Comparison of ENCODE assay signal across 3 cellular contexts in genomic region chr15:70503798-70504304, GRCh38.
A peak's percentile ranks its signal among the peaks of the same experiment; 100 is the strongest.
TF ChIP-seq lines count a peak whose summit lies in the region.

No MANE protein-coding gene starts in this region.

TF ChIP-seq in SK-N-SH, 30 proteins besides CTCF, POLR2A, EP300 and RAD21 (continued from another document and continues in another):
- TF ChIP-seq ZBTB33 (IDR thresholded peaks at IDR 0.05; ENCODE audit: borderline replicate concordance, low read depth) (no peak), YY1 (IDR thresholded peaks at IDR 0.05; ENCODE audit: low read depth) (no peak), RFX5 (IDR thresholded peaks at IDR 0.05; ENCODE audit: low read length) (no peak), JUND (IDR thresholded peaks at IDR 0.05) (no peak), FOXM1 (IDR thresholded peaks at IDR 0.05; ENCODE audit: low read depth) (no peak), SIN3A (IDR thresholded peaks at IDR 0.05; ENCODE audit: borderline replicate concordance, low read depth, low read length) (no peak), EZH2phosphoT487 (IDR thresholded peaks at IDR 0.05; ENCODE audit: borderline replicate concordance, low read depth) (no peak), GABPA (IDR thresholded peaks at IDR 0.05; ENCODE audit: low read depth) (no peak), RCOR1 (IDR thresholded peaks at IDR 0.05; ENCODE audit: low read length) (no peak)
- TF ChIP-seq, protein P1, sequence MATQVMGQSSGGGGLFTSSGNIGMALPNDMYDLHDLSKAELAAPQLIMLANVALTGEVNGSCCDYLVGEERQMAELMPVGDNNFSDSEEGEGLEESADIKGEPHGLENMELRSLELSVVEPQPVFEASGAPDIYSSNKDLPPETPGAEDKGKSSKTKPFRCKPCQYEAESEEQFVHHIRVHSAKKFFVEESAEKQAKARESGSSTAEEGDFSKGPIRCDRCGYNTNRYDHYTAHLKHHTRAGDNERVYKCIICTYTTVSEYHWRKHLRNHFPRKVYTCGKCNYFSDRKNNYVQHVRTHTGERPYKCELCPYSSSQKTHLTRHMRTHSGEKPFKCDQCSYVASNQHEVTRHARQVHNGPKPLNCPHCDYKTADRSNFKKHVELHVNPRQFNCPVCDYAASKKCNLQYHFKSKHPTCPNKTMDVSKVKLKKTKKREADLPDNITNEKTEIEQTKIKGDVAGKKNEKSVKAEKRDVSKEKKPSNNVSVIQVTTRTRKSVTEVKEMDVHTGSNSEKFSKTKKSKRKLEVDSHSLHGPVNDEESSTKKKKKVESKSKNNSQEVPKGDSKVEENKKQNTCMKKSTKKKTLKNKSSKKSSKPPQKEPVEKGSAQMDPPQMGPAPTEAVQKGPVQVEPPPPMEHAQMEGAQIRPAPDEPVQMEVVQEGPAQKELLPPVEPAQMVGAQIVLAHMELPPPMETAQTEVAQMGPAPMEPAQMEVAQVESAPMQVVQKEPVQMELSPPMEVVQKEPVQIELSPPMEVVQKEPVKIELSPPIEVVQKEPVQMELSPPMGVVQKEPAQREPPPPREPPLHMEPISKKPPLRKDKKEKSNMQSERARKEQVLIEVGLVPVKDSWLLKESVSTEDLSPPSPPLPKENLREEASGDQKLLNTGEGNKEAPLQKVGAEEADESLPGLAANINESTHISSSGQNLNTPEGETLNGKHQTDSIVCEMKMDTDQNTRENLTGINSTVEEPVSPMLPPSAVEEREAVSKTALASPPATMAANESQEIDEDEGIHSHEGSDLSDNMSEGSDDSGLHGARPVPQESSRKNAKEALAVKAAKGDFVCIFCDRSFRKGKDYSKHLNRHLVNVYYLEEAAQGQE (IDR thresholded peaks at IDR 0.05; ENCODE audit: low read depth, low read length) = no peak
- TF ChIP-seq, protein P2, sequence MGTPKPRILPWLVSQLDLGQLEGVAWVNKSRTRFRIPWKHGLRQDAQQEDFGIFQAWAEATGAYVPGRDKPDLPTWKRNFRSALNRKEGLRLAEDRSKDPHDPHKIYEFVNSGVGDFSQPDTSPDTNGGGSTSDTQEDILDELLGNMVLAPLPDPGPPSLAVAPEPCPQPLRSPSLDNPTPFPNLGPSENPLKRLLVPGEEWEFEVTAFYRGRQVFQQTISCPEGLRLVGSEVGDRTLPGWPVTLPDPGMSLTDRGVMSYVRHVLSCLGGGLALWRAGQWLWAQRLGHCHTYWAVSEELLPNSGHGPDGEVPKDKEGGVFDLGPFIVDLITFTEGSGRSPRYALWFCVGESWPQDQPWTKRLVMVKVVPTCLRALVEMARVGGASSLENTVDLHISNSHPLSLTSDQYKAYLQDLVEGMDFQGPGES (IDR thresholded peaks at IDR 0.05; ENCODE audit: low read depth, low read length) = no peak

TF ChIP-seq in SK-N-SH treated with all-trans-retinoic acid at 6 μM for 48 hours, 23 proteins besides CTCF, POLR2A, EP300 and RAD21 (continues in another document):
- TF ChIP-seq CSRNP3 (CRISPR knock-in tag; IDR thresholded peaks at IDR 0.05) = no peak
- TF ChIP-seq ZFP3 (CRISPR knock-in tag; IDR thresholded peaks at IDR 0.05) = no peak
- no peak for TF ChIP-seq CSDC2 (CRISPR knock-in tag; IDR thresholded peaks at IDR 0.05)
- TF ChIP-seq ESRRG (CRISPR knock-in tag; IDR thresholded peaks at IDR 0.05) = no peak
- no peak for TF ChIP-seq BACH2 (CRISPR knock-in tag; IDR thresholded peaks at IDR 0.05; ENCODE audit: borderline replicate concordance)
- no peak for TF ChIP-seq PPARA (CRISPR knock-in tag; IDR thresholded peaks at IDR 0.05; ENCODE audit: borderline replicate concordance)
- TF ChIP-seq ZFP30 (CRISPR knock-in tag; IDR thresholded peaks at IDR 0.05) = no peak
- no peak for TF ChIP-seq POU6F1 (CRISPR knock-in tag; IDR thresholded peaks at IDR 0.05; ENCODE audit: borderline replicate concordance, low read depth)
- no peak for TF ChIP-seq TOX (CRISPR knock-in tag; IDR thresholded peaks at IDR 0.05; ENCODE audit: borderline replicate concordance)
- TF ChIP-seq, protein P3, sequence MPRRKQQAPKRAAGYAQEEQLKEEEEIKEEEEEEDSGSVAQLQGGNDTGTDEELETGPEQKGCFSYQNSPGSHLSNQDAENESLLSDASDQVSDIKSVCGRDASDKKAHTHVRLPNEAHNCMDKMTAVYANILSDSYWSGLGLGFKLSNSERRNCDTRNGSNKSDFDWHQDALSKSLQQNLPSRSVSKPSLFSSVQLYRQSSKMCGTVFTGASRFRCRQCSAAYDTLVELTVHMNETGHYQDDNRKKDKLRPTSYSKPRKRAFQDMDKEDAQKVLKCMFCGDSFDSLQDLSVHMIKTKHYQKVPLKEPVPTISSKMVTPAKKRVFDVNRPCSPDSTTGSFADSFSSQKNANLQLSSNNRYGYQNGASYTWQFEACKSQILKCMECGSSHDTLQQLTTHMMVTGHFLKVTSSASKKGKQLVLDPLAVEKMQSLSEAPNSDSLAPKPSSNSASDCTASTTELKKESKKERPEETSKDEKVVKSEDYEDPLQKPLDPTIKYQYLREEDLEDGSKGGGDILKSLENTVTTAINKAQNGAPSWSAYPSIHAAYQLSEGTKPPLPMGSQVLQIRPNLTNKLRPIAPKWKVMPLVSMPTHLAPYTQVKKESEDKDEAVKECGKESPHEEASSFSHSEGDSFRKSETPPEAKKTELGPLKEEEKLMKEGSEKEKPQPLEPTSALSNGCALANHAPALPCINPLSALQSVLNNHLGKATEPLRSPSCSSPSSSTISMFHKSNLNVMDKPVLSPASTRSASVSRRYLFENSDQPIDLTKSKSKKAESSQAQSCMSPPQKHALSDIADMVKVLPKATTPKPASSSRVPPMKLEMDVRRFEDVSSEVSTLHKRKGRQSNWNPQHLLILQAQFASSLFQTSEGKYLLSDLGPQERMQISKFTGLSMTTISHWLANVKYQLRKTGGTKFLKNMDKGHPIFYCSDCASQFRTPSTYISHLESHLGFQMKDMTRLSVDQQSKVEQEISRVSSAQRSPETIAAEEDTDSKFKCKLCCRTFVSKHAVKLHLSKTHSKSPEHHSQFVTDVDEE (CRISPR knock-in tag; IDR thresholded peaks at IDR 0.05) = no peak
- TF ChIP-seq RARB (CRISPR knock-in tag; IDR thresholded peaks at IDR 0.05) = no peak
- no peak for TF ChIP-seq ZNF8 (CRISPR knock-in tag; IDR thresholded peaks at IDR 0.05)
- TF ChIP-seq ZC3H10 (CRISPR knock-in tag; IDR thresholded peaks at IDR 0.05) = no peak
- no peak for TF ChIP-seq ISL1 (CRISPR knock-in tag; IDR thresholded peaks at IDR 0.05)
- no peak for TF ChIP-seq SNAI2 (CRISPR knock-in tag; IDR thresholded peaks at IDR 0.05)
- TF ChIP-seq ZNF565 (CRISPR knock-in tag; conservative IDR thresholded peaks at IDR 0.05; ENCODE audit: low read depth) = no peak
- no peak for TF ChIP-seq OSR1 (CRISPR knock-in tag; IDR thresholded peaks at IDR 0.05)
- no peak for TF ChIP-seq TCF4 (CRISPR knock-in tag; IDR thresholded peaks at IDR 0.05; ENCODE audit: borderline replicate concordance)

TF ChIP-seq in HEK293, 187 proteins besides CTCF, POLR2A, EP300 and RAD21 (continued from another document):
- TF ChIP-seq ZBTB48 (tag by site-specific recombination; IDR thresholded peaks at IDR 0.05) = peak; percentile 9; the same call in 1 of the 2 replicates
- no peak for TF ChIP-seq ZBTB44 (tag by site-specific recombination; IDR thresholded peaks at IDR 0.05)
- TF ChIP-seq ZFHX2 (tag by site-specific recombination; conservative IDR thresholded peaks at IDR 0.05) = peak; percentile 39; the same call in 1 of the 2 replicates
- TF ChIP-seq ZNF670 (tag by site-specific recombination; IDR thresholded peaks at IDR 0.05; ENCODE audit: low read depth) = no peak
- TF ChIP-seq ZNF768 (tag by site-specific recombination; IDR thresholded peaks at IDR 0.05) = no peak
- no peak for TF ChIP-seq ZNF600 (tag by site-specific recombination; IDR thresholded peaks at IDR 0.05)
- TF ChIP-seq ZNF658 (tag by site-specific recombination; IDR thresholded peaks at IDR 0.05) = no peak
- TF ChIP-seq GLIS2 (tag by site-specific recombination; IDR thresholded peaks at IDR 0.05) = 0 out of 2 replicates have a peak, but pooled peaks have one; percentile 23
- TF ChIP-seq, protein P4, sequence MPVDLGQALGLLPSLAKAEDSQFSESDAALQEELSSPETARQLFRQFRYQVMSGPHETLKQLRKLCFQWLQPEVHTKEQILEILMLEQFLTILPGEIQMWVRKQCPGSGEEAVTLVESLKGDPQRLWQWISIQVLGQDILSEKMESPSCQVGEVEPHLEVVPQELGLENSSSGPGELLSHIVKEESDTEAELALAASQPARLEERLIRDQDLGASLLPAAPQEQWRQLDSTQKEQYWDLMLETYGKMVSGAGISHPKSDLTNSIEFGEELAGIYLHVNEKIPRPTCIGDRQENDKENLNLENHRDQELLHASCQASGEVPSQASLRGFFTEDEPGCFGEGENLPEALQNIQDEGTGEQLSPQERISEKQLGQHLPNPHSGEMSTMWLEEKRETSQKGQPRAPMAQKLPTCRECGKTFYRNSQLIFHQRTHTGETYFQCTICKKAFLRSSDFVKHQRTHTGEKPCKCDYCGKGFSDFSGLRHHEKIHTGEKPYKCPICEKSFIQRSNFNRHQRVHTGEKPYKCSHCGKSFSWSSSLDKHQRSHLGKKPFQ (tag by site-specific recombination; IDR thresholded peaks at IDR 0.05) = 0 out of 2 replicates have a peak, but pooled peaks have one; percentile 2
- TF ChIP-seq ZXDB (tag by site-specific recombination; IDR thresholded peaks at IDR 0.05) = no peak
- TF ChIP-seq ZNF112 (tag by site-specific recombination; IDR thresholded peaks at IDR 0.05) = no peak
TF ChIP-seq in HEK293: peak in this region for 4.
